15 cellular contexts compared by ENCODE assay signal in the genomic region with DNA sequence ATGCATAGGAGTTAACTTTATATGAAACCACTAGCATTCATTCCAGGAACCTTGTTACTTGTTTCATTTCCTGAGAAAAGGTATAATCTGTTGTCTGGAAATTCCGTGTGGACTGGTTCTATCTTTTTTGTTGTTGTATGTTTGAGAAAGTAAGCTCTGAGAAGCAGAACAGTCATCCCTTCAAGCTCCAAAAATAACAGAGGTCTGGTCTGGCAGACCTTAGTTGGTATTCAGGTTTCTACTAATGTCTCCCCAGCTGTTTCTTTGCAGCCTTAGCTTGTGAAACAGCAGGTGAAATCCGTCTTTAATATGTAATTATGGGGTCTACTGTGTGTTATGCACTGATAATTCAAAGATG. TPM values are rescaled to one million over a fixed set of nuclear protein-coding genes. Genes with fewer than 3 reads are reported as not detected.
DNase-seq lines count a peak whose midpoint lies in the region; ATAC-seq and TF ChIP-seq lines count a peak whose summit lies in the region.
"Had no signal": no experiment of that assay in that cellular context is flagged by ENCODE, and none has a peak within 500 bp of the region (broad histone marks: within the 10 kb centered on the region; RNA-seq: fewer than 3 reads in every experiment).

No MANE protein-coding gene starts in this region.

- H3K27me3 ChIP-seq in GM23248 (replicated peaks; ENCODE audit: insufficient read depth) = no peaks in the 10 kb centered on the region
- H3K27me3 ChIP-seq: esophagus muscularis mucosa, spleen had no signal

- peaks cover 20% of the 10 kb centered on the region; the same call in 1 of the 2 replicates for H3K4me1 ChIP-seq in GM23248 (ENCODE audit: insufficient read depth)

- peaks cover 94% of the 10 kb centered on the region for H3K79me2 ChIP-seq in GM23248 (ENCODE audit: insufficient read depth)

- intact Hi-C loops in Calu3 (cut with micrococcal nuclease; ENCODE audit: unreplicated experiment) = no loop called here

- in situ Hi-C loops in GM23248 (cut with MboI) = no loop called here
- in situ Hi-C loops in KBM-7 (cut with MboI; ENCODE audit: low pct_unique_long_range_greater_than_20kb, low sequenced_read_pairs) = no loop called here

- H3K36me3 ChIP-seq in GM23248 (ENCODE audit: low read depth) = no peaks in the 10 kb centered on the region
- H3K36me3 ChIP-seq: esophagus muscularis mucosa, spleen had no signal

- CTCF ChIA-PET in Calu3 (lab: Charles Lee) = no interaction called here

- peaks cover 27% of the 10 kb centered on the region for H3K36me3 Mint-ChIP-seq in Calu3 (ENCODE audit: insufficient read depth, unreplicated experiment)
- H3K36me3 Mint-ChIP-seq in activated naive CD8-positive, alpha-beta T cell = peaks cover 2% of the 10 kb centered on the region
- H3K36me3 Mint-ChIP-seq in neural crest cell (ENCODE audit: low read depth) = no peaks in the 10 kb centered on the region

- peaks cover 18% of the 10 kb centered on the region; the same call in 1 of the 2 replicates for H4K20me1 ChIP-seq in GM23248 (ENCODE audit: insufficient read depth)

- no peaks in the 10 kb centered on the region for H3K9me2 ChIP-seq in GM23248 (ENCODE audit: insufficient read depth)

- H3K4me1 Mint-ChIP-seq in Calu3 (ENCODE audit: low read depth, unreplicated experiment) (peaks cover 30% of the 10 kb centered on the region), neural crest cell (peaks cover 38% of the 10 kb centered on the region)
- H3K4me1 Mint-ChIP-seq in activated naive CD8-positive, alpha-beta T cell (ENCODE audit: low read depth) = peaks cover 64% of the 10 kb centered on the region

- no peaks in the 10 kb centered on the region for H3K9me3 ChIP-seq in GM23248 (ENCODE audit: low read depth)
- H3K9me3 ChIP-seq: esophagus muscularis mucosa, spleen had no signal

- no peak overlapping the region for H3K4me3 Mint-ChIP-seq in Calu3 (ENCODE audit: low read depth, unreplicated experiment)
- peak overlapping the region; percentile 100 for H3K4me3 Mint-ChIP-seq in activated naive CD8-positive, alpha-beta T cell
- peak overlapping the region; percentile 97 for H3K4me3 Mint-ChIP-seq in neural crest cell

- TSS peak; percentile 24 for BruUV-seq in Calu3 (replicated peaks; lab: Mats Ljungman, UMichigan)

- no peaks in the 10 kb centered on the region for H3F3A ChIP-seq in GM23248 (ENCODE audit: insufficient read depth)

- no peak overlapping the region for H3K9ac ChIP-seq in GM23248

- H3K4me2 ChIP-seq in GM23248 (ENCODE audit: unreplicated experiment) = no peak overlapping the region

- 51 to 52% methylated on average over 2 of the region's 2 CpGs for WGBS in GM23248 (ENCODE audit: low coverage in 1 of 2, low lambda C conversion rate in 2 of 2, missing lambda C conversion rate in 2 of 2), 2 experiments

- H3K27ac ChIP-seq in GM23248 = no peak overlapping the region
- H3K27ac ChIP-seq: esophagus muscularis mucosa, spleen had no signal

- no peaks in the 10 kb centered on the region for H3K27me3 Mint-ChIP-seq in Calu3 (ENCODE audit: unreplicated experiment)
- no peaks in the 10 kb centered on the region for H3K27me3 Mint-ChIP-seq in activated naive CD8-positive, alpha-beta T cell
- no peaks in the 10 kb centered on the region for H3K27me3 Mint-ChIP-seq in neural crest cell (ENCODE audit: low read depth)

- no peak overlapping the region for H3K4me3 ChIP-seq in GM23248
- H3K4me3 ChIP-seq: esophagus muscularis mucosa, spleen had no signal

- H2AFZ ChIP-seq in GM23248 = no peak overlapping the region

- H3K27ac Mint-ChIP-seq in Calu3 (ENCODE audit: unreplicated experiment) (no peak overlapping the region), neural crest cell (ENCODE audit: unreplicated experiment) (no peak overlapping the region)
- H3K27ac Mint-ChIP-seq in activated naive CD8-positive, alpha-beta T cell = peak overlapping the region; percentile 24

- H3K9me3 Mint-ChIP-seq in Calu3 (ENCODE audit: low read depth, unreplicated experiment) (no peaks in the 10 kb centered on the region), neural crest cell (no peaks in the 10 kb centered on the region)
- H3K9me3 Mint-ChIP-seq in activated naive CD8-positive, alpha-beta T cell (ENCODE audit: low read depth) = no peaks in the 10 kb centered on the region

- no peak for TF ChIP-seq CTCF in Calu3 (IDR thresholded peaks at IDR 0.05; ENCODE audit: unreplicated experiment)
- no peak for TF ChIP-seq CTCF in neural crest cell (conservative IDR thresholded peaks at IDR 0.05)

- no peak for ATAC-seq in HG02981 (IDR thresholded peaks at IDR 0.05; ENCODE audit: unreplicated experiment)
- ATAC-seq: left ventricle myocardium superior had no signal

- no peak for DNase-seq in Calu3
- peak; percentile 12 for DNase-seq in GM23248
- DNase-seq in neural crest cell (ENCODE audit: low read depth, low spot score) = no peak
- no peak for DNase-seq in KBM-7
- DNase-seq in SIG-M5 treated with dmso at 0.1 percent for 504 hours (lab: John Stamatoyannopoulos, UW; ENCODE audit: unreplicated experiment) = no peak
- DNase-seq: left ventricle myocardium superior, NCI-H1436, NCI-H510A treated with DMSO at 0.1 percent for 48 hours, SHP77, spleen had no signal

RNA-seq across cellular contexts. Expression of a gene that starts 2.4 kb away (rescaled TPM):
- total RNA-seq in Calu3 (2022) = 51.7 and 52.3 TPM in 2 replicates
- total RNA-seq in GM23248 (2014; rRNA removed; shearing (Covaris generic)) = 20.3 and 27.4 TPM in 2 replicates
- 18.1 and 19.9 TPM in 2 replicates for polyA plus RNA-seq in GM23248 (2016; fragmentation: Nextera tagmentation; extraction: Ambion mirVana)
- 48.8 and 49.9 TPM in 2 replicates for total RNA-seq in neural crest cell

RNA-seq across cellular contexts. Expression of a gene that starts 2.8 kb away (rescaled TPM):
- total RNA-seq in Calu3 (2022) (18.5 and 20.4 TPM in 2 replicates), neural crest cell (11.3 and 12.9 TPM in 2 replicates)
- 0.38 and 4.6 TPM in 2 replicates for total RNA-seq in GM23248 (2014; rRNA removed; shearing (Covaris generic))
- 3.3 and 3.9 TPM in 2 replicates for polyA plus RNA-seq in GM23248 (2016; fragmentation: Nextera tagmentation; extraction: Ambion mirVana)

RNA-seq across cellular contexts. Expression of a gene that starts 53.0 kb away (rescaled TPM):
- total RNA-seq in Calu3 (2022) (not detected in 2 replicates), neural crest cell (not detected in 2 replicates)
- not detected in 2 replicates for total RNA-seq in GM23248 (2014; rRNA removed; shearing (Covaris generic))
- polyA plus RNA-seq in GM23248 (2016; fragmentation: Nextera tagmentation; extraction: Ambion mirVana) = not detected in 2 replicates
- total RNA-seq: cerebellum, esophagus muscularis mucosa, left ventricle myocardium superior, spleen had no signal
- polyA plus RNA-seq: spleen, thymus had no signal
